Comparison of ENCODE assay signal across 24 cellular contexts in genomic region chr19:1392939-1393530, GRCh38.
"Had no signal": no experiment of that assay in that cellular context is flagged by ENCODE, and none has a peak within 500 bp of the region (broad histone marks: within the 10 kb centered on the region; RNA-seq: fewer than 3 reads in every experiment).

No MANE protein-coding gene starts in this region.

- H3K9ac ChIP-seq: parathyroid adenoma had no signal

- H3K27ac Mint-ChIP-seq: memory B cell; naive B cell; natural killer cell treated with Interleukin-12 subunit alpha and Interleukin-12 subunit beta and Interleukin-15 and Interleukin-18, amount 100 ng/mL, for 72 hours; progenitor cell of endocrine pancreas; stimulated activated effector memory CD8-positive, alpha-beta T cell treated with anti-CD3 and anti-CD28 coated beads, Interleukin-12 subunit alpha, Interleukin-12 subunit beta, amount 100 ng/mL, for 72 hours had no signal

- ATAC-seq: left lobe of liver; natural killer cell treated with Interleukin-12 subunit alpha and Interleukin-12 subunit beta and Interleukin-15 and Interleukin-18, amount 100 ng/mL, for 72 hours; stimulated activated effector memory CD8-positive, alpha-beta T cell treated with anti-CD3 and anti-CD28 coated beads, Interleukin-12 subunit alpha, Interleukin-12 subunit beta, amount 100 ng/mL, for 72 hours had no signal

- H2AFZ ChIP-seq: parathyroid adenoma had no signal

- H3K4me3 ChIP-seq: coronary artery, lung, sigmoid colon, stomach, thoracic aorta, tibial nerve, upper lobe of left lung had no signal

- H3K27me3 Mint-ChIP-seq: memory B cell; naive B cell; natural killer cell treated with Interleukin-12 subunit alpha and Interleukin-12 subunit beta and Interleukin-15 and Interleukin-18, amount 100 ng/mL, for 72 hours; progenitor cell of endocrine pancreas had no signal

- H3K79me2 ChIP-seq: parathyroid adenoma had no signal

- H3K4me1 ChIP-seq: parathyroid adenoma had no signal

- H3K4me1 Mint-ChIP-seq: naive B cell, neural crest cell had no signal

- H3K36me3 Mint-ChIP-seq: natural killer cell treated with Interleukin-12 subunit alpha and Interleukin-12 subunit beta and Interleukin-15 and Interleukin-18, amount 100 ng/mL, for 72 hours had no signal

- H3K27ac ChIP-seq: coronary artery, parathyroid adenoma, sigmoid colon, stomach, thoracic aorta, tibial nerve, upper lobe of left lung had no signal

- FAIRE-seq: frontal cortex, urothelium cell line had no signal

- H3K9me3 Mint-ChIP-seq: immature natural killer cell; memory B cell; naive B cell; natural killer cell treated with Interleukin-12 subunit alpha and Interleukin-12 subunit beta and Interleukin-15 and Interleukin-18, amount 100 ng/mL, for 72 hours; neural crest cell; stimulated activated effector memory CD8-positive, alpha-beta T cell treated with anti-CD3 and anti-CD28 coated beads, Interleukin-12 subunit alpha, Interleukin-12 subunit beta, amount 100 ng/mL, for 72 hours had no signal

- H3K9me3 ChIP-seq: sigmoid colon, stomach, thoracic aorta, tibial nerve, upper lobe of left lung had no signal

- H3K4me3 Mint-ChIP-seq: immature natural killer cell; memory B cell; naive B cell; natural killer cell treated with Interleukin-12 subunit alpha and Interleukin-12 subunit beta and Interleukin-15 and Interleukin-18, amount 100 ng/mL, for 72 hours; stimulated activated effector memory CD8-positive, alpha-beta T cell treated with anti-CD3 and anti-CD28 coated beads, Interleukin-12 subunit alpha, Interleukin-12 subunit beta, amount 100 ng/mL, for 72 hours had no signal

- H3K27me3 ChIP-seq: sigmoid colon, stomach, tibial nerve, upper lobe of left lung had no signal

- DNase-seq: dermis blood vessel endothelial cell; hypothalamus; immature natural killer cell; islet precursor cell; naive B cell; sigmoid colon; stimulated activated CD4-positive, alpha-beta T cell treated with anti-CD3 and anti-CD28 coated beads, Interleukin-2, amount 100 ng/mL, for 24 hours; stimulated activated CD4-positive, alpha-beta T cell treated with anti-CD3 and anti-CD28 coated beads, Interleukin-4, amount 100 ng/mL, for 24 hours; stimulated activated naive CD4-positive, alpha-beta T cell treated with Interleukin-2 at 50 U/mL for 16 hours; stomach had no signal
